ENCODE assay signal across 8 cellular contexts in the genomic region with DNA sequence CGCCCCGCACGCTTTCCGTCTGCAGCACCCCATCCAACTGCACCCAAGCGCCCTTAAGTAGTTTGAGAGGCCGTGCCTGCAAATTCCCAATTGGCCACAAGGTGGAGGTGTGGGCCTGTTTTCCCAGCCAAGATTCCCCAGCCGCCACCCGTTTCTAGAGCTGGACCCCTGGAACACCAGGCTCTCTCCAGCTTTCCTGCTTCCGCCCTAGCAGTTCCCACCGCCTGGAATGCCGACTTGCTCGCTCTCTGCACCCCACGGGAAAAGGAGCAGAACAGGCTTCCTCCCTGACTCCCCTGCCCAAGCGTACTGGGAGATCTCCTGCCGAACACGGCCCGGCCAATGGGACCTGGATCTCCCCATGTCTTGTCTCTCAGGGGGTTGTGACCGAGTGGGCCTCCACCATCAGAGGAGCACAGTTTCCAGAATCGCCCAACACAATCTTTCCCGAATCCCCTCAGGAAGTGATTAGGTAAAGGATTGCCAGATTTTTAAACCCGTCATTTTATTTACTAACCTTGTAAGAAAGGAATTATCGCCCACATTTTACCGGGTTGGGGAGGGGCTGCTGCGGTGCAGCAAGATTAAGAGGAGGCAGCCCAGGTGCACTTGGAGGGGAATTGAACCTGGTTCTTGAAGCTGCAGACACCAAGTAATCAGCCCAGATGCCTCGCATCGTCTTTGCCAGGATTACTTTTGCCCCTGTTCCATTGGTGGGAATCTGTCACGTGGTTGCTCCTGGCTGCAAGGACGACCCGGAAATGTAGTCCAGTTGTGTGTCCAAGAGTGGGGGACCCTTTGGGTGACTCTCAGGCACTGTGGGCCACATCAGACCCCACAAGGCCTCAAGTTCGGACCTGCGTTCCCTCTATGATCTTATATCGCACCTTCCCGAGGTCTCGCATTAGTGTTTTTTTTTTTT. TPM values are rescaled to one million over a fixed set of nuclear protein-coding genes. Genes with fewer than 3 reads are reported as not detected.
DNase-seq lines count a peak whose midpoint lies in the region; ATAC-seq and TF ChIP-seq lines count a peak whose summit lies in the region.

No MANE protein-coding gene starts in this region.

- TF ChIP-seq POLR2A in right lobe of liver (IDR thresholded peaks at IDR 0.05): no peak

- intact Hi-C loops in right lobe of liver (cut with DNase I): no loop called here

- no peaks in the 10 kb centered on the region for H3K4me1 ChIP-seq in duodenal mucosa (ENCODE audit: control insufficient read depth in 1 of 2, insufficient read depth in 2 of 2, low read length in 2 of 2)
- H3K4me1 ChIP-seq in right lobe of liver: peaks cover 0 to 4% (median 0%) of the 10 kb centered on the region in 4 donors

- WGBS in right lobe of liver (ENCODE audit: insufficient coverage, low coverage, low lambda C conversion rate, missing lambda C conversion rate): 12% methylated on average over 29 of the region's 34 CpGs

- H3K27ac ChIP-seq in duodenal mucosa (ENCODE audit: low read depth, low read length) (no peak overlapping the region), right lobe of liver (peak overlapping the region; percentile 19 to 72 (median 59))

- no peaks in the 10 kb centered on the region for H3K9me3 ChIP-seq in duodenal mucosa (ENCODE audit: control insufficient read depth in 1 of 2, low read length in 2 of 2)
- no peaks in the 10 kb centered on the region for H3K9me3 ChIP-seq in right lobe of liver

- ATAC-seq in HG03095 (IDR thresholded peaks at IDR 0.05; ENCODE audit: unreplicated experiment) (peak; percentile 45), right lobe of liver (peak; percentile 92 to 96 (median 94)), GM19452 (IDR thresholded peaks at IDR 0.05; ENCODE audit: unreplicated experiment) (no peak)

- H3K27me3 ChIP-seq in duodenal mucosa (ENCODE audit: control insufficient read depth in 1 of 2, insufficient read depth in 2 of 2, low read length in 2 of 2): no peaks in the 10 kb centered on the region
- no peaks in the 10 kb centered on the region for H3K27me3 ChIP-seq in right lobe of liver

- no peaks in the 10 kb centered on the region for H3K36me3 ChIP-seq in duodenal mucosa (ENCODE audit: control insufficient read depth in 1 of 2, insufficient read depth in 2 of 2, low read length in 2 of 2)
- H3K36me3 ChIP-seq in right lobe of liver: no peaks in the 10 kb centered on the region

- peak overlapping the region; percentile 66 to 86 for H3K9ac ChIP-seq in duodenal mucosa (ENCODE audit: low read depth in 1 of 2, low read length in 2 of 2)

- TF ChIP-seq CTCF in right lobe of liver (IDR thresholded peaks at IDR 0.05): peak; percentile 74 to 91 (median 78)

- peak overlapping the region; percentile 87 to 93 for H3K4me3 ChIP-seq in duodenal mucosa (ENCODE audit: low read depth in 1 of 2, low read length in 2 of 2)
- H3K4me3 ChIP-seq in right lobe of liver: peak overlapping the region; percentile 63 to 75 (median 71)

- DNase-seq in Daoy (ENCODE audit: low read depth) (peak; percentile 91), NCI-H526 treated with DMSO at 0.1 percent for 48 hours (lab: John Stamatoyannopoulos, UW) (peak; percentile 69), right lobe of liver (peak; percentile 79 to 91 (median 79))
- DNase-seq in activated CD4-positive, alpha-beta T cell treated with anti-CD3 and anti-CD28 coated beads, Interleukin-2, amount 50 U/mL, for 48 hours: peak; percentile 85 to 90
- DNase-seq in stimulated activated CD4-positive, alpha-beta T cell treated with anti-CD3 and anti-CD28 coated beads, Interleukin-4, amount 100 ng/mL, for 24 hours: peak; percentile 82

RNA-seq across cellular contexts. Expression of a gene that starts 3.5 kb away (rescaled TPM):
- not detected in 2 replicates for total RNA-seq in Daoy (2014; rRNA removed; shearing (Covaris generic))
- total RNA-seq in right lobe of liver: 1 to 10 TPM in 3 of 6 experiments, under 1 TPM in 3; 0.19 to 2.2 (median 1.0) TPM

RNA-seq across cellular contexts. Expression of a gene that starts 7.3 kb away (rescaled TPM):
- total RNA-seq in Daoy (2014; rRNA removed; shearing (Covaris generic)): 61.1 and 77.3 TPM in 2 replicates
- total RNA-seq in right lobe of liver: 10 to 100 TPM; 23.6 to 57.9 (median 33.8) TPM

RNA-seq across cellular contexts. Expression of a gene that starts 15.2 kb away (rescaled TPM):
- total RNA-seq in Daoy (2014; rRNA removed; shearing (Covaris generic)): 84.5 and 99.5 TPM in 2 replicates
- total RNA-seq in right lobe of liver: 10 to 100 TPM in 2 of 6 experiments, 1 to 10 TPM in 4; 6.2 to 13.1 (median 9.2) TPM

RNA-seq across cellular contexts. Expression of a gene that starts 39.7 kb away (rescaled TPM):
- total RNA-seq in Daoy (2014; rRNA removed; shearing (Covaris generic)): 0.06 and 0.15 TPM in 2 replicates
- 1 to 10 TPM in 5 of 6 experiments, under 1 TPM in 1; 0.92 to 3.0 (median 2.3) TPM for total RNA-seq in right lobe of liver

RNA-seq across cellular contexts. Expression of a gene that starts 49.8 kb away (rescaled TPM):
- not detected in 2 replicates for total RNA-seq in Daoy (2014; rRNA removed; shearing (Covaris generic))
- under 1 TPM in 1 of 6 experiments, not detected in 5; 0.51 TPM for total RNA-seq in right lobe of liver
